8 cellular contexts compared by ENCODE assay signal in the genomic region with DNA sequence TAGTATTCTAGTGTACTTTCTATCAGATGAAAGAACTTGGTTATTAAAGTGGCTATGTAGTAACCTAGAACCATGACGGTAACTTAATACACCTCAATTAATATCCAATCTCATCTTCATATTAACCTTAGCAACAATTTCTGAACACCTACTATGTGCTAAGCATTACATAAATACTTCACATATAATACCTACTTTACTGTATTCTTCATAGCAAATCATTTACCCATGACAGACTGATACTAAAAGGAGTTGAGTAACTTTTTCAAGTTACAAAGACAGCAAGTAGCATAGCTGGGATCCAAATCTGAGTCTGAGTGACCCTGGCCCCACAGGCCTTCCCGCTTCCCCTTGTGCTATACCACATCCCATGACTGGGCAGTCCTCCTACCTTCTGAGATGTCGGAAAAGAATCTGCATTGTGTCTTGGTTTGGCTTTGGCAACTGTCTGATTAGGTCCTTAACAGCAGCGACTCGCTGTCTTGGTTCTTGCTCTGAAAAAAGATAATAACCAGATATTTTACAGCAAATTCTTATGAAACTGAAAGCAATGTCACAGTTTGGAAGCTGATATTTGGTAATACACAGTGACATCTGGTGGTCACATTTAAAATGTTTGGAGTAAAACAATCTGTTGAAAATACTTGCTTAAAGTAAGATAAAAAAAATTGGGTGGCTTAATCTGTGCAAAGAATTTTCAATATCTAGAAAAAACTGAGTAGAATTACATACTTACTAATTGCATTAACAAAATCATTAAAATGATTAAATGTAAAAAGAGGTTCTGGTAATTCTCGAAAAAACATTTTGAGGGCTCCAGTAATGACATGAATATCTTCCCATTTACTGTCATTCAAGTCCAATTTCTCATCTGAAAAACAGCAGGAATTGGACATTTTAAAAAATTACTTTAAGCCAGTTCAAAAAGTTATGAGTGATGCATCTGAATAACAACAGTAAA.
DNase-seq lines count a peak whose midpoint lies in the region; ATAC-seq and TF ChIP-seq lines count a peak whose summit lies in the region.

No MANE protein-coding gene starts in this region.

- H3K9me3 Mint-ChIP-seq in dendritic cell treated with granulocyte-macrophage colony-stimulating factor and Interleukin-4, amounts not matched to agents 40 ng/mL and 50 ng/mL, for 4 days, result no peaks in the 10 kb centered on the region

- no peak for ATAC-seq in GM21390 (IDR thresholded peaks at IDR 0.05; ENCODE audit: unreplicated experiment)

- H3K36me3 Mint-ChIP-seq in dendritic cell treated with granulocyte-macrophage colony-stimulating factor and Interleukin-4, amounts not matched to agents 40 ng/mL and 50 ng/mL, for 4 days (ENCODE audit: low read depth), result peaks cover 27% of the 10 kb centered on the region

- no peaks in the 10 kb centered on the region for H3K27me3 ChIP-seq in HL-60 (ENCODE audit: insufficient read depth, poor library complexity, severe bottlenecking)

- POLR2A ChIA-PET in GM10248 (lab: Yijun Ruan, JAX), result interaction anchor here (0.7 kb wide), 1 partner anchor 221 kb away, joined by 4 read pairs; no protein-coding TSS in a partner anchor

- CTCF ChIA-PET in GM10248 (lab: Yijun Ruan, JAX), result interaction anchor here (0.8 to 3.3 kb wide), 24 partner anchors 9 to 1138 kb away, joined by 3 to 22 read pairs (median 4); no protein-coding TSS in a partner anchor

- H3K27ac Mint-ChIP-seq in dendritic cell treated with granulocyte-macrophage colony-stimulating factor and Interleukin-4, amounts not matched to agents 40 ng/mL and 50 ng/mL, for 4 days, result peak overlapping the region; percentile 61

- H3K27ac ChIP-seq in HL-60 (replicated peaks) (no peak overlapping the region), substantia nigra (ENCODE audit: low read depth, low read length, poor library complexity, severe bottlenecking) (peak overlapping the region; percentile 63)

- no peaks in the 10 kb centered on the region for H3K27me3 Mint-ChIP-seq in dendritic cell treated with granulocyte-macrophage colony-stimulating factor and Interleukin-4, amounts not matched to agents 40 ng/mL and 50 ng/mL, for 4 days

- intact Hi-C loops in dendritic cell treated with granulocyte-macrophage colony-stimulating factor and Interleukin-4, amounts not matched to agents 40 ng/mL and 50 ng/mL, for 4 days (cut with micrococcal nuclease), result loop anchor here (2.0 to 10.0 kb wide), 4 partner anchors 726 to 1082 kb away; no protein-coding TSS in a partner anchor

- H3K4me1 Mint-ChIP-seq in dendritic cell treated with granulocyte-macrophage colony-stimulating factor and Interleukin-4, amounts not matched to agents 40 ng/mL and 50 ng/mL, for 4 days (ENCODE audit: low read depth), result peaks cover 6% of the 10 kb centered on the region

- TF ChIP-seq CTCF in GM10248 (IDR thresholded peaks at IDR 0.05; ENCODE audit: control extremely low read depth, extremely low read depth, low read depth, missing control alignments), result peak; percentile 34
- TF ChIP-seq CTCF in HL-60 (IDR thresholded peaks at IDR 0.05; ENCODE audit: insufficient read depth, low read length), result no peak

- H3K4me3 Mint-ChIP-seq in dendritic cell treated with granulocyte-macrophage colony-stimulating factor and Interleukin-4, amounts not matched to agents 40 ng/mL and 50 ng/mL, for 4 days, result peak overlapping the region; percentile 64

- DNase-seq in AG20443 (ENCODE audit: low spot score), result peak; percentile 41
- peak; percentile 36 for DNase-seq in GM10248 (ENCODE audit: extremely low spot score)
- peak; percentile 5 to 7 for DNase-seq in HL-60 (ENCODE audit: low read depth in 1 of 2, low spot score in 1 of 2)
- DNase-seq in SW480 (ENCODE audit: low spot score), result peak; percentile 21
- peak; percentile 89 for DNase-seq in medulla oblongata (ENCODE audit: extremely low spot score)
- DNase-seq in substantia nigra (lab: John Stamatoyannopoulos, UW), result peak in 19 of 49 donors; percentile 3 to 54 (median 12)

- H3K4me3 ChIP-seq in HL-60 (replicated peaks; ENCODE audit: insufficient read depth, low read length), result no peak overlapping the region; the same call in 1 of the 2 replicates
